ENCODE assay signal across 25 cellular contexts in genomic region chr3:118806423-118806822, GRCh38.
DNase-seq lines count a peak whose midpoint lies in the region; ATAC-seq and TF ChIP-seq lines count a peak whose summit lies in the region.
"Had no signal": no experiment of that assay in that cellular context is flagged by ENCODE, and none has a peak within 500 bp of the region (broad histone marks: within the 10 kb centered on the region; RNA-seq: fewer than 3 reads in every experiment).

No MANE protein-coding gene starts in this region.

- TF ChIP-seq CTCF in GM06990 (IDR thresholded peaks at IDR 0.05; ENCODE audit: insufficient read depth, low read length, poor library complexity, severe bottlenecking) (no peak), GM12875 (IDR thresholded peaks at IDR 0.05; ENCODE audit: borderline replicate concordance, insufficient read depth, low read depth, low read length) (no peak), OCI-LY1 (IDR thresholded peaks at IDR 0.05; ENCODE audit: low read length) (no peak), endodermal cell (conservative IDR thresholded peaks at IDR 0.05) (no peak)

- no peak overlapping the region for H2AFZ ChIP-seq in OCI-LY1 (ENCODE audit: low read length)

- H3K27ac Mint-ChIP-seq in endodermal cell: no peak overlapping the region
- H3K27ac Mint-ChIP-seq: B cell; CD14-positive monocyte; CD4-positive, alpha-beta memory T cell; CD4-positive, CD25-positive, alpha-beta regulatory T cell; CD8-positive, alpha-beta memory T cell had no signal

- H3K79me2 ChIP-seq in OCI-LY1 (ENCODE audit: insufficient read depth, low read length): peaks cover 51% of the 10 kb centered on the region

- peaks cover 2% of the 10 kb centered on the region; the same call in 1 of the 2 replicates for H4K20me1 ChIP-seq in OCI-LY1 (ENCODE audit: insufficient read depth, low read length)
- H4K20me1 ChIP-seq: BLaER1 treated with 17β-estradiol and CSF1 and Interleukin-3, amounts not matched to agents 10 nM and 100 nM had no signal

- H3K9me2 ChIP-seq in OCI-LY1 (ENCODE audit: low read depth, low read length): no peaks in the 10 kb centered on the region

- 100% methylated on average over 1 to 3 of the region's 5 CpGs for WGBS in endodermal cell (ENCODE audit: insufficient coverage in 1 of 2, insufficient read length in 1 of 2), 2 experiments

- no peaks in the 10 kb centered on the region for H3K9me3 ChIP-seq in OCI-LY1 (ENCODE audit: low read length)
- peaks cover 6% of the 10 kb centered on the region for H3K9me3 ChIP-seq in endodermal cell (ENCODE audit: control insufficient read depth, low read length)
- H3K9me3 ChIP-seq: A549 had no signal

- H3K36me3 ChIP-seq in GM06990 (ENCODE audit: control insufficient read depth, insufficient read depth, low read length) (peaks cover 10% of the 10 kb centered on the region), OCI-LY1 (ENCODE audit: insufficient read depth, low read length) (peaks cover 17% of the 10 kb centered on the region), endodermal cell (ENCODE audit: control insufficient read depth, insufficient read depth, low read length) (peaks cover 39% of the 10 kb centered on the region)
- H3K36me3 ChIP-seq: BLaER1 treated with 17β-estradiol and CSF1 and Interleukin-3, amounts not matched to agents 10 nM and 100 nM had no signal

- no peak for ATAC-seq in HG02885 (IDR thresholded peaks at IDR 0.05; ENCODE audit: poor library complexity, unreplicated experiment)
- ATAC-seq in GM19397 (IDR thresholded peaks at IDR 0.05; ENCODE audit: unreplicated experiment): no peak
- ATAC-seq: A549 had no signal

- no peak for DNase-seq in GM06990 (ENCODE audit: extremely low read depth, insufficient read length)
- DNase-seq in endodermal cell: no peak
- no peak for DNase-seq in C1 segment of cervical spinal cord (lab: John Stamatoyannopoulos, UW)
- no peak for DNase-seq in NCI-H1436 treated with DMSO at 0.1 percent for 48 hours (lab: John Stamatoyannopoulos, UW)
- DNase-seq: AML-193; CD4-positive, alpha-beta memory T cell; CD4-positive, CD25-positive, alpha-beta regulatory T cell; CD8-positive, alpha-beta memory T cell; COR-L47; DMS 273 treated with DMSO at 0.1 percent for 48 hours; DMS153; DMS53; DMS79; DND-41; EL; GDM1 had no signal

- H3K4me1 ChIP-seq in OCI-LY1 (ENCODE audit: insufficient read depth, low read length, severe bottlenecking) (peaks cover 80% of the 10 kb centered on the region), endodermal cell (ENCODE audit: control insufficient read depth, insufficient read depth, low read length) (peaks cover 9% of the 10 kb centered on the region)
- H3K4me1 ChIP-seq: A549 had no signal

- H3K9ac ChIP-seq in OCI-LY1 (ENCODE audit: low read length): no peak overlapping the region; the same call in 1 of the 2 replicates
- no peak overlapping the region for H3K9ac ChIP-seq in endodermal cell (ENCODE audit: extremely low read depth, low read length, poor library complexity, severe bottlenecking)
- H3K9ac ChIP-seq: BLaER1 treated with 17β-estradiol and CSF1 and Interleukin-3, amounts not matched to agents 10 nM and 100 nM had no signal

- H3K4me2 ChIP-seq in OCI-LY1 (ENCODE audit: low read length): peak overlapping the region; percentile 56
- H3K4me2 ChIP-seq: A549; BLaER1 treated with 17β-estradiol and CSF1 and Interleukin-3, amounts not matched to agents 10 nM and 100 nM had no signal

- H3K36me3 Mint-ChIP-seq in endodermal cell (ENCODE audit: low read depth): peaks cover 2% of the 10 kb centered on the region
- H3K36me3 Mint-ChIP-seq: CD14-positive monocyte; CD4-positive, alpha-beta memory T cell; CD4-positive, CD25-positive, alpha-beta regulatory T cell had no signal

- H3K27me3 ChIP-seq in GM06990 (replicated peaks; ENCODE audit: control insufficient read depth, insufficient read depth, low read length): no peaks in the 10 kb centered on the region
- H3K27me3 ChIP-seq in OCI-LY1 (ENCODE audit: insufficient read depth, low read length): no peaks in the 10 kb centered on the region
- H3K27me3 ChIP-seq in endodermal cell (ENCODE audit: control insufficient read depth, insufficient read depth, low read length, poor library complexity, severe bottlenecking): no peaks in the 10 kb centered on the region
- H3K27me3 ChIP-seq: BLaER1 treated with 17β-estradiol and CSF1 and Interleukin-3, amounts not matched to agents 10 nM and 100 nM had no signal

- no peak overlapping the region for H3K4me3 Mint-ChIP-seq in endodermal cell
- H3K4me3 Mint-ChIP-seq: B cell; CD14-positive monocyte; CD4-positive, alpha-beta memory T cell; CD4-positive, CD25-positive, alpha-beta regulatory T cell; CD8-positive, alpha-beta memory T cell had no signal

- H3K9me3 Mint-ChIP-seq in endodermal cell: peaks cover 16% of the 10 kb centered on the region

- H3K27me3 Mint-ChIP-seq in endodermal cell (ENCODE audit: insufficient read depth): no peaks in the 10 kb centered on the region
- H3K27me3 Mint-ChIP-seq: CD4-positive, CD25-positive, alpha-beta regulatory T cell had no signal

- H3F3A ChIP-seq in OCI-LY1 (ENCODE audit: insufficient read depth, low read length): no peaks in the 10 kb centered on the region

- peaks cover 23% of the 10 kb centered on the region for H3K4me1 Mint-ChIP-seq in endodermal cell
- H3K4me1 Mint-ChIP-seq: B cell; CD14-positive monocyte; CD8-positive, alpha-beta memory T cell had no signal

- H3K4me3 ChIP-seq in GM06990 (replicated peaks; ENCODE audit: low read depth, low read length) (peak overlapping the region; percentile 48), GM12875 (ENCODE audit: low read depth, low read length) (peak overlapping the region; percentile 3), OCI-LY1 (ENCODE audit: low read depth, low read length, poor library complexity, severe bottlenecking) (peak overlapping the region; percentile 36), endodermal cell (ENCODE audit: low read length) (peak overlapping the region; percentile 85)
- H3K4me3 ChIP-seq: A549; BLaER1 treated with 17β-estradiol and CSF1 and Interleukin-3, amounts not matched to agents 10 nM and 100 nM had no signal

- H3K27ac ChIP-seq in OCI-LY1 (ENCODE audit: low read depth, low read length, poor library complexity, severe bottlenecking) (peak overlapping the region; percentile 23), endodermal cell (ENCODE audit: low read depth, low read length) (no peak overlapping the region)
- H3K27ac ChIP-seq: 22Rv1; A549; BLaER1 treated with 17β-estradiol and CSF1 and Interleukin-3, amounts not matched to agents 10 nM and 100 nM had no signal

Comparison
In these comparisons a context has a peak if more than half of its experiments do, and no peak if none do; other contexts are left out.
1. H3K4me3 ChIP-seq: peak in every context shown above with its lines; median percentile 85 in endodermal cell; 48 in GM06990; 36 in OCI-LY1; 3 in GM12875.